ENCODE assay signal across 19 cellular contexts in genomic region chr7:69903410-69903809, GRCh38.
"Had no signal": no experiment of that assay in that cellular context is flagged by ENCODE, and none has a peak within 500 bp of the region (broad histone marks: within the 10 kb centered on the region; RNA-seq: fewer than 3 reads in every experiment).

No MANE protein-coding gene starts in this region.

- H3K4me3 ChIP-seq: coronary artery, esophagus muscularis mucosa had no signal

- DNase-seq: activated CD4-positive, CD25-positive, alpha-beta regulatory T cell treated with anti-CD3 and anti-CD28 coated beads, Interleukin-2, amount 50 U/mL, for 72 hours; activated CD8-positive, alpha-beta T cell treated with anti-CD3 and anti-CD28 coated beads for 36 hours; activated effector memory CD4-positive, alpha-beta T cell treated with anti-CD3 and anti-CD28 coated beads, Interleukin-2, amount 50 U/mL, for 16 hours; activated T-cell treated with anti-CD3 and anti-CD28 coated beads, Interleukin-2, amount 50 U/mL, for 48 hours; amniotic stem cell; brain microvascular endothelial cell; foreskin keratinocyte; kidney glomerular epithelial cell; left ventricle myocardium superior; nucleus accumbens; stimulated activated CD4-positive, alpha-beta T cell treated with anti-CD3 and anti-CD28 coated beads, Interleukin-15, amount 100 ng/mL, for 24 hours; stimulated activated CD4-positive, alpha-beta T cell treated with anti-CD3 and anti-CD28 coated beads, Interleukin-4, amount 100 ng/mL, for 24 hours; stimulated activated naive CD8-positive, alpha-beta T cell treated with anti-CD3 and anti-CD28 coated beads, Interleukin-15, Interleukin-2, amounts not matched to agents 100 U/mL and 50 U/mL, for 24 hours; T-helper 1 cell; T1000 had no signal

- H3K9me3 ChIP-seq: esophagus muscularis mucosa had no signal

- H3K4me1 ChIP-seq: foreskin keratinocyte had no signal

- H3K36me3 ChIP-seq: brain microvascular endothelial cell had no signal

- H3K27me3 ChIP-seq: brain microvascular endothelial cell, esophagus muscularis mucosa, foreskin keratinocyte had no signal

- H3K27ac ChIP-seq: brain microvascular endothelial cell, coronary artery, esophagus muscularis mucosa, foreskin keratinocyte had no signal

- ATAC-seq: activated CD8-positive, alpha-beta T cell treated with anti-CD3 and anti-CD28 coated beads for 36 hours; activated naive CD4-positive, alpha-beta T cell treated with anti-CD3 and anti-CD28 coated beads, Interleukin-2, amount 50 U/mL, for 72 hours; foreskin keratinocyte; left ventricle myocardium superior; natural killer cell treated with Interleukin-12 subunit alpha and Interleukin-12 subunit beta and Interleukin-15 and Interleukin-18, amount 100 ng/mL, for 72 hours; stimulated activated naive CD8-positive, alpha-beta T cell treated with anti-CD3 and anti-CD28 coated beads, Interleukin-15, Interleukin-2, amounts not matched to agents 100 U/mL and 50 U/mL, for 24 hours had no signal
